9 cellular contexts compared by ENCODE assay signal in genomic region chr15:100920516-100921135, GRCh38. TPM values are rescaled to one million over a fixed set of nuclear protein-coding genes. Genes with fewer than 3 reads are reported as not detected.
DNase-seq lines count a peak whose midpoint lies in the region; ATAC-seq and TF ChIP-seq lines count a peak whose summit lies in the region.
"Had no signal": no experiment of that assay in that cellular context is flagged by ENCODE, and none has a peak within 500 bp of the region (broad histone marks: within the 10 kb centered on the region; RNA-seq: fewer than 3 reads in every experiment).

No MANE protein-coding gene starts in this region.

- H3K9me2 ChIP-seq in GM23248 (ENCODE audit: insufficient read depth) = no peaks in the 10 kb centered on the region

- TF ChIP-seq CTCF in Caco-2 (IDR thresholded peaks at IDR 0.05; ENCODE audit: insufficient read depth in 1 of 2, low read depth in 1 of 2, low read length in 1 of 2, severe bottlenecking in 1 of 2, unreplicated experiment in 1 of 2) = no peak
- no peak for TF ChIP-seq CTCF in mesothelial cell of epicardium (IDR thresholded peaks at IDR 0.05; ENCODE audit: unreplicated experiment)

- no peak for ATAC-seq in activated T-helper 17 cell treated with anti-CD3 and anti-CD28 coated beads, Interleukin-2, amount 50 U/mL, for 72 hours (replicated peaks)

- in situ Hi-C loops in GM23248 (cut with MboI) = loop anchor here (25.0 kb wide), 1 partner anchor 342 kb away; the partner anchor contains the start of gene CHSY1

- no peaks in the 10 kb centered on the region for H3K27me3 ChIP-seq in Caco-2 (replicated peaks; ENCODE audit: control insufficient read depth, insufficient read depth, low read length)
- no peaks in the 10 kb centered on the region for H3K27me3 ChIP-seq in GM23248 (replicated peaks; ENCODE audit: insufficient read depth)

- WGBS in GM23248 (ENCODE audit: low coverage in 1 of 2, low lambda C conversion rate in 2 of 2, missing lambda C conversion rate in 2 of 2), 2 experiments = 91 to 95% methylated on average over 8 of the region's 8 CpGs

- H4K20me1 ChIP-seq in GM23248 (ENCODE audit: insufficient read depth) = no peaks in the 10 kb centered on the region

- no peaks in the 10 kb centered on the region for H3K9me3 ChIP-seq in Caco-2
- H3K9me3 ChIP-seq in GM23248 (ENCODE audit: low read depth) = no peaks in the 10 kb centered on the region

- intact Hi-C loops in Caco-2 (cut with micrococcal nuclease; ENCODE audit: unreplicated experiment) = no loop called here

- H3K4me3 Mint-ChIP-seq in Caco-2 (ENCODE audit: unreplicated experiment) (peak overlapping the region; percentile 74), mesothelial cell of epicardium (peak overlapping the region; percentile 42)
- H3K4me3 Mint-ChIP-seq in activated T-helper 17 cell treated with anti-CD3 and anti-CD28 coated beads, Interleukin-2, amount 50 U/mL, for 72 hours = peak overlapping the region; percentile 56

- H3F3A ChIP-seq in GM23248 (ENCODE audit: insufficient read depth) = no peaks in the 10 kb centered on the region

- H3K4me1 ChIP-seq in Caco-2 (no peaks in the 10 kb centered on the region), GM23248 (ENCODE audit: insufficient read depth) (no peaks in the 10 kb centered on the region)

- CTCF ChIA-PET in Caco-2 (lab: Charles Lee) = interaction anchor here (0.7 to 1.4 kb wide), 3 partner anchors 27 to 87 kb away, joined by 3 to 5 read pairs (median 4); no protein-coding TSS in a partner anchor

- peaks cover 20% of the 10 kb centered on the region; the same call in 1 of the 2 replicates for H3K79me2 ChIP-seq in GM23248 (ENCODE audit: insufficient read depth)

- no TSS peak for BruUV-seq in Caco-2 (replicated peaks; lab: Mats Ljungman, UMichigan)

- POLR2A ChIA-PET in Caco-2 (lab: Charles Lee) = no interaction called here

- H3K27ac Mint-ChIP-seq in Caco-2 (ENCODE audit: unreplicated experiment) (no peak overlapping the region), mesothelial cell of epicardium (no peak overlapping the region)
- no peak overlapping the region for H3K27ac Mint-ChIP-seq in activated T-helper 17 cell treated with anti-CD3 and anti-CD28 coated beads, Interleukin-2, amount 50 U/mL, for 72 hours

- no peaks in the 10 kb centered on the region for H3K36me3 ChIP-seq in Caco-2 (ENCODE audit: control insufficient read depth, insufficient read depth, low read length)
- H3K36me3 ChIP-seq in GM23248 (ENCODE audit: low read depth) = peaks cover 5% of the 10 kb centered on the region; the same call in 1 of the 2 replicates

- DNase-seq in Caco-2 = no peak
- DNase-seq in GM23248 = no peak
- no peak for DNase-seq in mesothelial cell of epicardium (ENCODE audit: low spot score in 2 of 2, unreplicated experiment in 2 of 2)
- no peak for DNase-seq in DMS79 treated with DMSO at 0.1 percent for 48 hours (lab: John Stamatoyannopoulos, UW)
- no peak for DNase-seq in NCI-H146 treated with DMSO at 0.1 percent for 48 hours (lab: John Stamatoyannopoulos, UW; ENCODE audit: unreplicated experiment)
- DNase-seq in D341Med (ENCODE audit: low spot score) = no peak
- no peak for DNase-seq in activated effector memory CD4-positive, alpha-beta T cell treated with anti-CD3 and anti-CD28 coated beads, Interleukin-2, amount 50 U/mL, for 16 hours
- DNase-seq: stimulated activated CD4-positive, alpha-beta T cell treated with anti-CD3 and anti-CD28 coated beads, Interleukin-4, amount 100 ng/mL, for 1 hour had no signal

- H3K27me3 Mint-ChIP-seq in Caco-2 (ENCODE audit: insufficient read depth, unreplicated experiment) (no peaks in the 10 kb centered on the region), mesothelial cell of epicardium (ENCODE audit: low read depth) (peaks cover 83% of the 10 kb centered on the region)
- peaks cover 48% of the 10 kb centered on the region for H3K27me3 Mint-ChIP-seq in activated T-helper 17 cell treated with anti-CD3 and anti-CD28 coated beads, Interleukin-2, amount 50 U/mL, for 72 hours

- H3K4me3 ChIP-seq in Caco-2 (ENCODE audit: low read depth, low read length) (no peak overlapping the region), GM23248 (no peak overlapping the region)

- H3K27ac ChIP-seq in GM23248 = no peak overlapping the region

- no peak overlapping the region for H2AFZ ChIP-seq in GM23248

- peak overlapping the region; percentile 88 for H3K4me2 ChIP-seq in GM23248 (ENCODE audit: unreplicated experiment)

- H3K36me3 Mint-ChIP-seq in Caco-2 (ENCODE audit: insufficient read depth, unreplicated experiment) (no peaks in the 10 kb centered on the region), mesothelial cell of epicardium (no peaks in the 10 kb centered on the region)
- no peaks in the 10 kb centered on the region for H3K36me3 Mint-ChIP-seq in activated T-helper 17 cell treated with anti-CD3 and anti-CD28 coated beads, Interleukin-2, amount 50 U/mL, for 72 hours (ENCODE audit: low read depth)

- H3K9me3 Mint-ChIP-seq in Caco-2 (ENCODE audit: unreplicated experiment) = no peaks in the 10 kb centered on the region
- H3K9me3 Mint-ChIP-seq in activated T-helper 17 cell treated with anti-CD3 and anti-CD28 coated beads, Interleukin-2, amount 50 U/mL, for 72 hours = no peaks in the 10 kb centered on the region
- no peaks in the 10 kb centered on the region for H3K9me3 Mint-ChIP-seq in mesothelial cell of epicardium

- no peak overlapping the region; the same call in 1 of the 2 replicates for H3K9ac ChIP-seq in GM23248

- H3K4me1 Mint-ChIP-seq in Caco-2 (ENCODE audit: low read depth, unreplicated experiment) (peaks cover 6% of the 10 kb centered on the region), mesothelial cell of epicardium (peaks cover 4% of the 10 kb centered on the region)
- peaks cover 5% of the 10 kb centered on the region for H3K4me1 Mint-ChIP-seq in activated T-helper 17 cell treated with anti-CD3 and anti-CD28 coated beads, Interleukin-2, amount 50 U/mL, for 72 hours

RNA-seq across cellular contexts. Expression of gene LRRK1, which starts 1.5 kb away (rescaled TPM):
- total RNA-seq in Caco-2 (2022) = 9.2 and 12.0 TPM in 2 replicates
- 6.2 and 6.8 TPM in 2 replicates for total RNA-seq in GM23248 (2014; rRNA removed; shearing (Covaris generic))
- 5.9 and 6.4 TPM in 2 replicates for polyA plus RNA-seq in GM23248 (2016; fragmentation: Nextera tagmentation; extraction: Ambion mirVana)
- total RNA-seq in activated T-helper 17 cell treated with anti-CD3 and anti-CD28 coated beads, Interleukin-2, amount 50 U/mL, for 72 hours = under 1 TPM; 0.74 to 0.82 TPM
- 1.4 to 2.3 TPM (median 2.0 TPM) in 3 replicates for total RNA-seq in mesothelial cell of epicardium

RNA-seq across cellular contexts. Expression of gene ALDH1A3, which starts 41.0 kb away (rescaled TPM):
- total RNA-seq in Caco-2 (2022) = 3.9 and 6.6 TPM in 2 replicates
- total RNA-seq in GM23248 (2014; rRNA removed; shearing (Covaris generic)) = 5.8 and 9.9 TPM in 2 replicates
- 4.8 TPM in 2 replicates for polyA plus RNA-seq in GM23248 (2016; fragmentation: Nextera tagmentation; extraction: Ambion mirVana)
- total RNA-seq in activated T-helper 17 cell treated with anti-CD3 and anti-CD28 coated beads, Interleukin-2, amount 50 U/mL, for 72 hours = not detected
- total RNA-seq in mesothelial cell of epicardium = not detected in 3 replicates
